Comparison of ENCODE assay signal across 24 cellular contexts in genomic region chr14:67919259-67919658, GRCh38.
DNase-seq lines count a peak whose midpoint lies in the region; ATAC-seq and TF ChIP-seq lines count a peak whose summit lies in the region.
"Had no signal": no experiment of that assay in that cellular context is flagged by ENCODE, and none has a peak within 500 bp of the region (broad histone marks: within the 10 kb centered on the region; RNA-seq: fewer than 3 reads in every experiment).

No MANE protein-coding gene starts in this region.

- no CpG with 5 or more reads among the region's 4 CpGs for WGBS in IMR-90 (ENCODE audit: extremely low coverage in 2 of 2, insufficient read length in 1 of 2), 2 experiments
- WGBS in sigmoid colon, 2 donors: 67 to 68% methylated on average over 4 of the region's 4 CpGs

- ATAC-seq in IMR-90 (ENCODE audit: low read depth) (peak; percentile 75), HG03439 (IDR thresholded peaks at IDR 0.05; ENCODE audit: unreplicated experiment) (no peak), GM21737 (IDR thresholded peaks at IDR 0.05; ENCODE audit: unreplicated experiment) (no peak)
- ATAC-seq: activated CD4-positive, CD25-positive, alpha-beta regulatory T cell treated with anti-CD3 and anti-CD28 coated beads, Interleukin-2, amount 50 U/mL, for 24 hours; activated CD8-positive, alpha-beta T cell treated with anti-CD3 and anti-CD28 coated beads for 36 hours; naive thymus-derived CD8-positive, alpha-beta T cell had no signal

- no peak overlapping the region for H2BK5ac ChIP-seq in IMR-90 (ENCODE audit: low read depth, low read length, poor library complexity, severe bottlenecking)

- no peak overlapping the region for H3K4me3 ChIP-seq in IMR-90 (ENCODE audit: insufficient read depth, low read depth, low read length)
- H3K4me3 ChIP-seq in sigmoid colon: no peak overlapping the region
- H3K4me3 ChIP-seq: adrenal gland, BLaER1, SJCRH30, tibial nerve had no signal

- H4K91ac ChIP-seq in IMR-90 (ENCODE audit: insufficient read depth, low read depth, low read length): no peak overlapping the region

- H3K4me2 ChIP-seq in IMR-90 (ENCODE audit: low read depth, low read length): peak overlapping the region; percentile 71; the same call in 1 of the 2 replicates
- H3K4me2 ChIP-seq: BLaER1 had no signal

- intact Hi-C loops in IMR-90 (cut with micrococcal nuclease): loop anchor here (5.0 kb wide), 1 partner anchor 82 kb away; no protein-coding TSS in a partner anchor
- intact Hi-C loops in sigmoid colon (cut with DNase I): no loop called here

- no peak overlapping the region for H2BK15ac ChIP-seq in IMR-90 (ENCODE audit: low read depth, low read length)

- H3K4me1 ChIP-seq in IMR-90 (ENCODE audit: control insufficient read depth, insufficient read depth, low read length): peaks cover 4% of the 10 kb centered on the region; the same call in 1 of the 2 replicates
- H3K4me1 ChIP-seq in sigmoid colon: peaks cover 0 to 13% (median 10%) of the 10 kb centered on the region in 4 donors
- H3K4me1 ChIP-seq: adrenal gland, BLaER1, tibial nerve had no signal

- peak overlapping the region; percentile 9 to 37; a peak in 2 of 4 replicates for H4K8ac ChIP-seq in IMR-90 (ENCODE audit: low read depth in 2 of 2, low read length in 2 of 2)

- peak overlapping the region; percentile 1; the same call in 1 of the 2 replicates for H2BK20ac ChIP-seq in IMR-90 (ENCODE audit: low read depth, low read length)

- DNase-seq in IMR-90 (peak; percentile 21), cerebellar cortex (ENCODE audit: low spot score) (peak; percentile 84), islet precursor cell (peak; percentile 63), sigmoid colon (no peak), NCI-H2196 treated with DMSO at 0.1 percent for 48 hours (lab: John Stamatoyannopoulos, UW; ENCODE audit: unreplicated experiment) (no peak), DMS153 (lab: John Stamatoyannopoulos, UW) (no peak)
- DNase-seq: activated CD8-positive, alpha-beta T cell treated with anti-CD3 and anti-CD28 coated beads for 36 hours; activated naive CD4-positive, alpha-beta T cell treated with anti-CD3 and anti-CD28 coated beads for 36 hours; adrenal gland; DMS 273 treated with DMSO at 0.1 percent for 48 hours; midbrain; naive thymus-derived CD8-positive, alpha-beta T cell; NCI-H1092; NCI-H1694; occipital lobe; SJCRH30; stimulated activated CD4-positive, alpha-beta T cell treated with anti-CD3 and anti-CD28 coated beads, Interleukin-15, amount 100 ng/mL, for 24 hours; stimulated activated CD4-positive, alpha-beta T cell treated with anti-CD3 and anti-CD28 coated beads, Interleukin-4, amount 100 ng/mL, for 4 hours; T-helper 1 cell had no signal

- peak overlapping the region; percentile 37; the same call in 1 of the 2 replicates for H3K9ac ChIP-seq in IMR-90 (ENCODE audit: low read depth, low read length)
- H3K9ac ChIP-seq: BLaER1 had no signal

- H4K5ac ChIP-seq in IMR-90 (ENCODE audit: low read depth, low read length): no peak overlapping the region

- TF ChIP-seq RAD21 in IMR-90 (IDR thresholded peaks at IDR 0.05; ENCODE audit: low read length): no peak

- TF ChIP-seq POLR2A in IMR-90 (IDR thresholded peaks at IDR 0.05; ENCODE audit: low read depth, low read length) (no peak), sigmoid colon (IDR thresholded peaks at IDR 0.05) (no peak)

- peak overlapping the region; percentile 32; the same call in 1 of the 2 replicates for H3K18ac ChIP-seq in IMR-90 (ENCODE audit: low read depth, low read length)

- BruUV-seq in IMR-90 (replicated peaks; lab: Mats Ljungman, UMichigan): no TSS peak

- TF ChIP-seq EP300 in sigmoid colon (IDR thresholded peaks at IDR 0.05): no peak

- POLR2A ChIA-PET in IMR-90 (lab: Charles Lee; ENCODE audit: unreplicated experiment): no interaction called here

- H3K14ac ChIP-seq in IMR-90 (replicated peaks; ENCODE audit: low read depth, low read length): peak overlapping the region; percentile 34; the same call in 1 of the 2 replicates

- CTCF ChIA-PET in IMR-90 (lab: Yijun Ruan, JAX): no interaction called here

- H3K27me3 ChIP-seq in IMR-90 (ENCODE audit: control insufficient read depth, insufficient read depth, low read length) (no peaks in the 10 kb centered on the region), sigmoid colon (no peaks in the 10 kb centered on the region)
- H3K27me3 ChIP-seq: adrenal gland, BLaER1, SJCRH30, tibial nerve had no signal

- TF ChIP-seq CTCF in IMR-90 (conservative IDR thresholded peaks at IDR 0.05; ENCODE audit: low read depth, low read length) (no peak), sigmoid colon (IDR thresholded peaks at IDR 0.05) (no peak)

- no peak overlapping the region for H2AK5ac ChIP-seq in IMR-90 (ENCODE audit: low read depth, low read length)

- H2BK120ac ChIP-seq in IMR-90 (ENCODE audit: low read depth, low read length): peak overlapping the region; percentile 53; the same call in 1 of the 2 replicates

- H2AK9ac ChIP-seq in IMR-90 (replicated peaks; ENCODE audit: low read depth, low read length, poor library complexity): no peak overlapping the region

- no peak overlapping the region for H3K27ac ChIP-seq in IMR-90 (ENCODE audit: insufficient read depth, low read length)
- peak overlapping the region in 3 of 4 donors; percentile 48 to 61 (median 57) for H3K27ac ChIP-seq in sigmoid colon
- H3K27ac ChIP-seq: adrenal gland, BLaER1, SJCRH30, tibial nerve had no signal

- H3K4ac ChIP-seq in IMR-90 (ENCODE audit: low read depth, low read length): no peak overlapping the region; the same call in 1 of the 2 replicates

- H3K79me1 ChIP-seq in IMR-90 (ENCODE audit: low read depth in 1 of 2, low read length in 2 of 2): no peaks in the 10 kb centered on the region

- in situ Hi-C loops in IMR-90 (cut with MboI; ENCODE audit: low sequenced_read_pairs): no loop called here

- no peaks in the 10 kb centered on the region for H4K20me1 ChIP-seq in IMR-90 (ENCODE audit: insufficient read depth, low read length)
- H4K20me1 ChIP-seq: BLaER1 had no signal

- H2AFZ ChIP-seq in IMR-90 (replicated peaks; ENCODE audit: low read length, poor library complexity): no peak overlapping the region

- dilution Hi-C loops in IMR-90 (cut with HindIII; ENCODE audit: low sequenced_read_pairs, unreplicated experiment): no loop called here

- H3K56ac ChIP-seq in IMR-90 (ENCODE audit: extremely low read depth, insufficient read depth, low read length): no peak overlapping the region

- H3K36me3 ChIP-seq in IMR-90 (ENCODE audit: control insufficient read depth, insufficient read depth, low read length): no peaks in the 10 kb centered on the region
- H3K36me3 ChIP-seq in sigmoid colon: no peaks in the 10 kb centered on the region
- H3K36me3 ChIP-seq: adrenal gland, BLaER1, SJCRH30, tibial nerve had no signal

- no peaks in the 10 kb centered on the region for H3K9me1 ChIP-seq in IMR-90 (ENCODE audit: insufficient read depth, low read length)

- H3K23ac ChIP-seq in IMR-90 (ENCODE audit: low read depth, low read length): peak overlapping the region; percentile 66; the same call in 1 of the 2 replicates

- no peaks in the 10 kb centered on the region for H3K9me3 ChIP-seq in IMR-90 (ENCODE audit: control insufficient read depth, insufficient read depth, low read length)
- no peaks in the 10 kb centered on the region for H3K9me3 ChIP-seq in sigmoid colon
- H3K9me3 ChIP-seq: adrenal gland, BLaER1, SJCRH30, tibial nerve had no signal

TF ChIP-seq in IMR-90, 13 proteins besides CTCF, POLR2A, EP300 and RAD21:
- TF ChIP-seq CEBPB (IDR thresholded peaks at IDR 0.05; ENCODE audit: low read depth, low read length) (no peak), SMC3 (IDR thresholded peaks at IDR 0.05; ENCODE audit: low read depth, low read length) (no peak), BHLHE40 (IDR thresholded peaks at IDR 0.05; ENCODE audit: low read depth, low read length) (no peak), RFX5 (IDR thresholded peaks at IDR 0.05; ENCODE audit: low read depth, low read length) (no peak), FOS (IDR thresholded peaks at IDR 0.05; ENCODE audit: low read depth, low read length) (no peak), NFE2L2 (IDR thresholded peaks at IDR 0.05; ENCODE audit: low read depth, low read length) (no peak), USF2 (IDR thresholded peaks at IDR 0.05; ENCODE audit: low read depth, low read length) (no peak), RCOR1 (IDR thresholded peaks at IDR 0.05; ENCODE audit: insufficient replicate concordance, low read length) (no peak)

Comparison
In these comparisons a context has a peak if more than half of its experiments do, and no peak if none do; other contexts are left out.
1. DNase-seq: peak in IMR-90 (single experiment), cerebellar cortex (single experiment) and islet precursor cell (single experiment); none in sigmoid colon (single experiment), NCI-H2196 treated with DMSO at 0.1 percent for 48 hours (single experiment) and DMS153 (single experiment).